In genomic region chr1:13976485-13976884, GRCh38 we compare ENCODE assay signal across 8 cellular contexts.
"Had no signal": no experiment of that assay in that cellular context is flagged by ENCODE, and none has a peak within 500 bp of the region (broad histone marks: within the 10 kb centered on the region; RNA-seq: fewer than 3 reads in every experiment).

No MANE protein-coding gene starts in this region.

- H3K4me1 ChIP-seq: HAP-1 had no signal

- H3K27ac Mint-ChIP-seq: HFFc6 had no signal

- DNase-seq: GM23248, GOT3, H7, HFFc6, IMR-90 had no signal

- H3K4me3 Mint-ChIP-seq: HFFc6 had no signal

- H2AFZ ChIP-seq: GM23248 had no signal

- H3K36me3 ChIP-seq: HAP-1 had no signal

- ATAC-seq: HCT116, K562 had no signal

- H3K9me3 ChIP-seq: HAP-1 had no signal

- H3K4me3 ChIP-seq: GM23248, HAP-1, K562 had no signal

- H3K9ac ChIP-seq: GM23248 had no signal

- H3K27ac ChIP-seq: GM23248 had no signal
